23 cellular contexts compared by ENCODE assay signal in genomic region chr3:108071394-108071793, GRCh38. TPM values are rescaled to one million over a fixed set of nuclear protein-coding genes. Genes with fewer than 3 reads are reported as not detected.
A peak's percentile ranks its signal among the peaks of the same experiment; 100 is the strongest.
DNase-seq lines count a peak whose midpoint lies in the region; ATAC-seq, FAIRE-seq and TF ChIP-seq lines count a peak whose summit lies in the region.
"Had no signal": no experiment of that assay in that cellular context is flagged by ENCODE, and none has a peak within 500 bp of the region (broad histone marks: within the 10 kb centered on the region; RNA-seq: fewer than 3 reads in every experiment).

No MANE protein-coding gene starts in this region.

- no peak overlapping the region for H2BK20ac ChIP-seq in IMR-90 (ENCODE audit: low read depth, low read length)

- H3K9me3 ChIP-seq in CD4-positive, CD25-positive, alpha-beta regulatory T cell (ENCODE audit: control insufficient read depth in 2 of 2, low read length in 2 of 2): no peaks in the 10 kb centered on the region
- no peaks in the 10 kb centered on the region for H3K9me3 ChIP-seq in IMR-90 (ENCODE audit: control insufficient read depth, insufficient read depth, low read length)
- H3K9me3 ChIP-seq in GM12878 (replicated peaks; ENCODE audit: control insufficient read depth, insufficient read depth, low read length): no peaks in the 10 kb centered on the region
- H3K9me3 ChIP-seq in naive thymus-derived CD4-positive, alpha-beta T cell (ENCODE audit: control insufficient read depth in 2 of 3, low read length in 3 of 3): no peaks in the 10 kb centered on the region
- H3K9me3 ChIP-seq in tibial nerve: no peaks in the 10 kb centered on the region
- H3K9me3 ChIP-seq: BLaER1, esophagus squamous epithelium had no signal

- peak; percentile 7 for FAIRE-seq in GM12878 (lab: Jason Lieb, UNC)
- FAIRE-seq: frontal cortex, HepG2, small intestine had no signal

- TF ChIP-seq POLR2A in IMR-90 (IDR thresholded peaks at IDR 0.05; ENCODE audit: low read depth, low read length): no peak
- TF ChIP-seq POLR2A in GM12878 (IDR thresholded peaks at IDR 0.05; ENCODE audit: low read depth, low read length): no peak
- TF ChIP-seq POLR2A in tibial nerve (IDR thresholded peaks at IDR 0.05): no peak

- H4K8ac ChIP-seq in IMR-90 (ENCODE audit: low read depth in 2 of 2, low read length in 2 of 2): no peak overlapping the region

- H3K9me3 Mint-ChIP-seq in CD4-positive, CD25-positive, alpha-beta regulatory T cell: no peaks in the 10 kb centered on the region
- no peaks in the 10 kb centered on the region for H3K9me3 Mint-ChIP-seq in naive thymus-derived CD4-positive, alpha-beta T cell
- H3K9me3 Mint-ChIP-seq: nephron had no signal

- H3K9me1 ChIP-seq in IMR-90 (ENCODE audit: insufficient read depth, low read length): peaks cover 8% of the 10 kb centered on the region

- no peak overlapping the region for H3K18ac ChIP-seq in IMR-90 (ENCODE audit: low read depth, low read length)

- H3K14ac ChIP-seq in IMR-90 (replicated peaks; ENCODE audit: low read depth, low read length): no peak overlapping the region

- H3K79me2 ChIP-seq in GM12878 (ENCODE audit: control insufficient read depth, insufficient read depth, low read length): peaks cover 66% of the 10 kb centered on the region

- H3K56ac ChIP-seq in IMR-90 (ENCODE audit: extremely low read depth, insufficient read depth, low read length): no peak overlapping the region

- H3K4me1 ChIP-seq in CD4-positive, CD25-positive, alpha-beta regulatory T cell (ENCODE audit: control insufficient read depth, insufficient read depth, low read length, poor library complexity, severe bottlenecking): peaks cover 41% of the 10 kb centered on the region
- 0 out of 2 replicates have a peak, but pooled peaks cover 2% of the 10 kb centered on the region for H3K4me1 ChIP-seq in IMR-90 (ENCODE audit: control insufficient read depth, insufficient read depth, low read length)
- peaks cover 6% of the 10 kb centered on the region for H3K4me1 ChIP-seq in GM12878 (ENCODE audit: control insufficient read depth, insufficient read depth, low read length)
- H3K4me1 ChIP-seq in naive thymus-derived CD4-positive, alpha-beta T cell (ENCODE audit: control insufficient read depth in 2 of 2, insufficient read depth in 2 of 2, low read length in 2 of 2): peaks cover 13 to 27% of the 10 kb centered on the region in 2 donors
- H3K4me1 ChIP-seq in tibial nerve: no peaks in the 10 kb centered on the region

- H4K20me1 ChIP-seq in IMR-90 (ENCODE audit: insufficient read depth, low read length) (0 out of 2 replicates have a peak, but pooled peaks cover 2% of the 10 kb centered on the region), GM12878 (ENCODE audit: control insufficient read depth, insufficient read depth) (no peaks in the 10 kb centered on the region; the same call in 1 of the 2 replicates)

- H2BK5ac ChIP-seq in IMR-90 (ENCODE audit: low read depth, low read length, poor library complexity, severe bottlenecking): no peak overlapping the region

- in situ Hi-C loops in IMR-90 (cut with MboI; ENCODE audit: low sequenced_read_pairs) (no loop called here), GM12878 (cut with MboI) (no loop called here)

- H3K4me2 ChIP-seq in IMR-90 (ENCODE audit: low read depth, low read length): no peak overlapping the region
- no peak overlapping the region for H3K4me2 ChIP-seq in GM12878 (ENCODE audit: control insufficient read depth, insufficient read depth)

- H3K27ac ChIP-seq in CD4-positive, CD25-positive, alpha-beta regulatory T cell (ENCODE audit: insufficient read depth, low read length, poor library complexity, severe bottlenecking): no peak overlapping the region
- H3K27ac ChIP-seq in IMR-90 (ENCODE audit: insufficient read depth, low read length) (no peak overlapping the region), GM12878 (ENCODE audit: control insufficient read depth, insufficient read depth) (no peak overlapping the region), tibial nerve (no peak overlapping the region)
- H3K27ac ChIP-seq in naive thymus-derived CD4-positive, alpha-beta T cell (ENCODE audit: low read depth, low read length): peak overlapping the region; percentile 16
- H3K27ac ChIP-seq: BLaER1, cardiac muscle cell, esophagus squamous epithelium had no signal

- POLR2A ChIA-PET in IMR-90 (lab: Charles Lee; ENCODE audit: unreplicated experiment) (no interaction called here), GM12878 (lab: Charles Lee) (interaction anchor here (1.3 kb wide), 1 partner anchor 18 kb away, joined by 3 read pairs; no protein-coding TSS in a partner anchor)
- POLR2A ChIA-PET in naive thymus-derived CD4-positive, alpha-beta T cell (lab: Charles Lee): interaction anchor here (0.8 to 2.8 kb wide), 3 partner anchors 18 to 54 kb away, joined by 3 to 7 read pairs (median 3); no protein-coding TSS in a partner anchor

- peaks cover 82% of the 10 kb centered on the region for H3K36me3 ChIP-seq in CD4-positive, CD25-positive, alpha-beta regulatory T cell (ENCODE audit: control insufficient read depth, insufficient read depth, low read length)
- H3K36me3 ChIP-seq in IMR-90 (ENCODE audit: control insufficient read depth, insufficient read depth, low read length) (peaks cover 5% of the 10 kb centered on the region), GM12878 (ENCODE audit: control insufficient read depth in 2 of 2, insufficient read depth in 2 of 2, low read length in 1 of 2) (peaks cover 0 to 23% of the 10 kb centered on the region in 2 experiments), tibial nerve (peaks cover 0 to 45% (median 0%) of the 10 kb centered on the region in 3 donors)
- peaks cover 0 to 23% (median 4%) of the 10 kb centered on the region in 3 experiments for H3K36me3 ChIP-seq in naive thymus-derived CD4-positive, alpha-beta T cell (ENCODE audit: control insufficient read depth in 2 of 3, insufficient read depth in 3 of 3, low read length in 3 of 3)
- H3K36me3 ChIP-seq: cardiac muscle cell had no signal

- no peak overlapping the region for H4K5ac ChIP-seq in IMR-90 (ENCODE audit: low read depth, low read length)

- CTCF ChIA-PET in IMR-90 (lab: Yijun Ruan, JAX): no interaction called here
- CTCF ChIA-PET in GM12878 (lab: Yijun Ruan, JAX): interaction anchor here (2.0 kb wide), 1 partner anchor 9 kb away, joined by 4 read pairs; no protein-coding TSS in a partner anchor
- CTCF ChIA-PET in naive thymus-derived CD4-positive, alpha-beta T cell (lab: Charles Lee): no interaction called here

- peaks cover 28 to 51% of the 10 kb centered on the region in 2 experiments for H3K79me1 ChIP-seq in IMR-90 (ENCODE audit: low read depth in 1 of 2, low read length in 2 of 2)

- RAD21 ChIA-PET in GM12878 (lab: Charles Lee; ENCODE audit: unreplicated experiment): no interaction called here

- H3K9ac ChIP-seq in IMR-90 (ENCODE audit: low read depth, low read length): no peak overlapping the region
- H3K9ac ChIP-seq in GM12878 (ENCODE audit: control insufficient read depth, insufficient read depth, low read length): no peak overlapping the region
- H3K9ac ChIP-seq: BLaER1 had no signal

- no peak overlapping the region for H2BK15ac ChIP-seq in IMR-90 (ENCODE audit: low read depth, low read length)

- WGBS in IMR-90 (ENCODE audit: extremely low coverage in 2 of 2, insufficient read length in 1 of 2), 2 experiments: no CpG with 5 or more reads among the region's 3 CpGs
- WGBS in GM12878 (ENCODE audit: insufficient coverage, insufficient replicate concordance, low lambda C conversion rate, missing lambda C conversion rate): 100% methylated on average over 3 of the region's 3 CpGs
- WGBS in tibial nerve, 2 donors: 91 to 92% methylated on average over 3 of the region's 3 CpGs

- DNase-seq in CD4-positive, CD25-positive, alpha-beta regulatory T cell: no peak
- DNase-seq in IMR-90 (no peak), GM12878 (ENCODE audit: low read depth, low spot score) (no peak), tibial nerve (ENCODE audit: low spot score in 2 of 2) (no peak), NCI-H2081 (lab: John Stamatoyannopoulos, UW) (no peak), DMS79 (lab: John Stamatoyannopoulos, UW) (no peak)
- no peak for DNase-seq in naive thymus-derived CD4-positive, alpha-beta T cell
- DNase-seq: ACHN; activated T-cell treated with anti-CD3 and anti-CD28 coated beads, Interleukin-2, amount 50 U/mL, for 1 hour; anterior cingulate cortex; esophagus squamous epithelium; NCI-H1048; NCI-H1694; NCI-H510A; RPMI8226; small intestine; T-helper 17 cell had no signal

- no peak for TF ChIP-seq CTCF in IMR-90 (conservative IDR thresholded peaks at IDR 0.05; ENCODE audit: low read depth, low read length)
- TF ChIP-seq CTCF in GM12878 (IDR thresholded peaks at IDR 0.05 in 2 of 3, conservative IDR thresholded peaks at IDR 0.05 in 1 of 3; ENCODE audit: control insufficient read depth in 2 of 3, extremely low read depth in 1 of 3, insufficient read depth in 1 of 3, low read depth in 3 of 3, low read length in 3 of 3): no peak
- TF ChIP-seq CTCF in tibial nerve (IDR thresholded peaks at IDR 0.05): no peak

- intact Hi-C loops in IMR-90 (cut with micrococcal nuclease): no loop called here
- intact Hi-C loops in GM12878 (cut with micrococcal nuclease; ENCODE audit: unreplicated experiment): no loop called here
- intact Hi-C loops in naive thymus-derived CD4-positive, alpha-beta T cell (cut with micrococcal nuclease): loop anchor here in 1 of 2 donors (1.0 kb wide), 1 partner anchor 9 kb away; no protein-coding TSS in a partner anchor

- BruUV-seq in IMR-90 (replicated peaks; lab: Mats Ljungman, UMichigan): no TSS peak
- no TSS peak for BruUV-seq in GM12878 (replicated peaks; lab: Mats Ljungman, UMichigan)

- TF ChIP-seq RAD21 in IMR-90 (IDR thresholded peaks at IDR 0.05; ENCODE audit: low read length) (no peak), GM12878 (IDR thresholded peaks at IDR 0.05; ENCODE audit: insufficient read depth, low read depth, low read length) (no peak)

- H2AFZ ChIP-seq in IMR-90 (replicated peaks; ENCODE audit: low read length, poor library complexity): no peak overlapping the region
- no peak overlapping the region for H2AFZ ChIP-seq in GM12878 (ENCODE audit: control insufficient read depth, low read depth, low read length)

- H3K4me3 ChIP-seq in CD4-positive, CD25-positive, alpha-beta regulatory T cell (ENCODE audit: low read depth, low read length): peak overlapping the region; percentile 22
- H3K4me3 ChIP-seq in IMR-90 (ENCODE audit: insufficient read depth, low read depth, low read length) (no peak overlapping the region), GM12878 (no peak overlapping the region), tibial nerve (no peak overlapping the region)
- no peak overlapping the region for H3K4me3 ChIP-seq in naive thymus-derived CD4-positive, alpha-beta T cell (ENCODE audit: low read length)
- H3K4me3 ChIP-seq: BLaER1, cardiac muscle cell, esophagus squamous epithelium had no signal

- no peak overlapping the region for H4K91ac ChIP-seq in IMR-90 (ENCODE audit: insufficient read depth, low read depth, low read length)

- TF ChIP-seq EP300 in GM12878 (IDR thresholded peaks at IDR 0.05; ENCODE audit: borderline replicate concordance in 1 of 2, control insufficient read depth in 1 of 2, low read depth in 2 of 2, low read length in 2 of 2) (no peak), tibial nerve (IDR thresholded peaks at IDR 0.05) (no peak)

- H3K27ac Mint-ChIP-seq in CD4-positive, CD25-positive, alpha-beta regulatory T cell: no peak overlapping the region
- H3K27ac Mint-ChIP-seq in naive thymus-derived CD4-positive, alpha-beta T cell: peak overlapping the region in 4 of 9 donors; percentile 17 to 67 (median 63)
- H3K27ac Mint-ChIP-seq: nephron had no signal

- H3K36me3 Mint-ChIP-seq in CD4-positive, CD25-positive, alpha-beta regulatory T cell: peaks cover 52% of the 10 kb centered on the region
- H3K36me3 Mint-ChIP-seq in naive thymus-derived CD4-positive, alpha-beta T cell: peaks cover 3 to 42% (median 34%) of the 10 kb centered on the region in 5 donors

- no peak overlapping the region for H3K4me3 Mint-ChIP-seq in CD4-positive, CD25-positive, alpha-beta regulatory T cell
- peak overlapping the region in 4 of 10 donors; percentile 5 to 68 (median 29) for H3K4me3 Mint-ChIP-seq in naive thymus-derived CD4-positive, alpha-beta T cell
- H3K4me3 Mint-ChIP-seq: nephron, T-helper 17 cell had no signal

- no peak for ATAC-seq in CD4-positive, CD25-positive, alpha-beta regulatory T cell (ENCODE audit: low read depth in 2 of 2)
- ATAC-seq in IMR-90 (ENCODE audit: low read depth) (no peak), GM12878 (peak; percentile 64), GM19452 (IDR thresholded peaks at IDR 0.05; ENCODE audit: unreplicated experiment) (no peak)
- ATAC-seq in naive thymus-derived CD4-positive, alpha-beta T cell: peak; percentile 73
- ATAC-seq: HepG2, T-helper 17 cell had no signal

- no peak overlapping the region for H2BK120ac ChIP-seq in IMR-90 (ENCODE audit: low read depth, low read length)

- H2AK5ac ChIP-seq in IMR-90 (ENCODE audit: low read depth, low read length): no peak overlapping the region

- no peaks in the 10 kb centered on the region for H3K27me3 ChIP-seq in CD4-positive, CD25-positive, alpha-beta regulatory T cell (ENCODE audit: control insufficient read depth, insufficient read depth, low read length)
- H3K27me3 ChIP-seq in IMR-90 (ENCODE audit: control insufficient read depth, insufficient read depth, low read length) (no peaks in the 10 kb centered on the region), GM12878 (replicated peaks in 1 of 2; ENCODE audit: control insufficient read depth in 2 of 2, insufficient read depth in 2 of 2, low read length in 1 of 2) (no peaks in the 10 kb centered on the region), tibial nerve (no peaks in the 10 kb centered on the region)
- H3K27me3 ChIP-seq in naive thymus-derived CD4-positive, alpha-beta T cell (ENCODE audit: control insufficient read depth in 2 of 2, insufficient read depth in 2 of 2, low read length in 2 of 2): no peaks in the 10 kb centered on the region
- H3K27me3 ChIP-seq: BLaER1, cardiac muscle cell, esophagus squamous epithelium had no signal

- H3K23ac ChIP-seq in IMR-90 (ENCODE audit: low read depth, low read length): peak overlapping the region; percentile 59

- H3K27me3 Mint-ChIP-seq in CD4-positive, CD25-positive, alpha-beta regulatory T cell: no peaks in the 10 kb centered on the region
- H3K27me3 Mint-ChIP-seq in naive thymus-derived CD4-positive, alpha-beta T cell: no peaks in the 10 kb centered on the region
- H3K27me3 Mint-ChIP-seq: T-helper 17 cell had no signal

- dilution Hi-C loops in IMR-90 (cut with HindIII; ENCODE audit: low sequenced_read_pairs, unreplicated experiment): no loop called here

- peaks cover 37 to 90% (median 71%) of the 10 kb centered on the region in 4 donors for H3K4me1 Mint-ChIP-seq in CD4-positive, CD25-positive, alpha-beta regulatory T cell
- peaks cover 36 to 94% (median 85%) of the 10 kb centered on the region in 7 donors for H3K4me1 Mint-ChIP-seq in naive thymus-derived CD4-positive, alpha-beta T cell
- H3K4me1 Mint-ChIP-seq: nephron had no signal

- no peak overlapping the region for H3K4ac ChIP-seq in IMR-90 (ENCODE audit: low read depth, low read length)

- SMC1A ChIA-PET in GM12878 (lab: Charles Lee; ENCODE audit: uncharacterized antibody, unreplicated experiment): no interaction called here

- H2AK9ac ChIP-seq in IMR-90 (replicated peaks; ENCODE audit: low read depth, low read length, poor library complexity): no peak overlapping the region

RNA-seq across cellular contexts. Expression of gene CD47, which starts 19.4 kb away (rescaled TPM):
- total RNA-seq in CD4-positive, CD25-positive, alpha-beta regulatory T cell: 209 TPM
- 100 to 1,000 TPM; 327 to 424 (median 362) TPM for polyA plus RNA-seq in CD4-positive, CD25-positive, alpha-beta regulatory T cell
- 52.0 and 110 TPM in 2 replicates for total RNA-seq in IMR-90 (2012; rRNA removed)
- 32.2 and 45.9 TPM in 2 replicates for polyA plus RNA-seq in IMR-90 (2012; rRNA removed)
- 21.8 and 23.3 TPM in 2 replicates for polyA plus RNA-seq in IMR-90 (2012; cell fraction: cytosol; rRNA removed)
- polyA plus RNA-seq in IMR-90 (2012; cell fraction: nucleus; rRNA removed; ENCODE audit: low replicate concordance): 14.8 and 56.7 TPM in 2 replicates
- 305 and 306 TPM in 2 replicates for total RNA-seq in GM12878 (2013; cell fraction: nucleolus; rRNA removed)
- total RNA-seq in GM12878 (2014; rRNA removed): 66.0 and 81.6 TPM in 2 replicates
- 69.6 and 72.0 TPM in 2 replicates for total RNA-seq in GM12878 (2014; rRNA removed; fragmentation: Illumina TruSeq; extraction: Trizol)
- total RNA-seq in GM12878 (2021): 74.6 and 87.2 TPM in 2 replicates
- 149 TPM for polyA plus RNA-seq in GM12878 (2011; ENCODE audit: low read depth)
- 118 and 208 TPM in 2 replicates for polyA plus RNA-seq in GM12878 (2011; rRNA removed)
- 41.5 and 54.0 TPM in 2 replicates for polyA plus RNA-seq in GM12878 (2011; cell fraction: cytosol; rRNA removed)
- 65.1 and 67.6 TPM in 2 replicates for polyA plus RNA-seq in GM12878 (2011; cell fraction: nucleus; rRNA removed)
- polyA plus RNA-seq in GM12878 (2012): 86.3 and 96.9 TPM in 2 replicates
- 77.3 and 105 TPM in 2 replicates for polyA plus RNA-seq in GM12878 (2014; fragmentation: Illumina TruSeq; extraction: Trizol)
- 10 to 100 TPM; 22.9 to 61.6 TPM for polyA plus RNA-seq in GM12878 (2014; fragmentation: Nextera tagmentation; extraction: Ambion mirVana)
- 68.0 and 84.8 TPM in 2 replicates for polyA plus RNA-seq in GM12878 (2014; rRNA removed)
- 100 to 1,000 TPM; 168 to 175 TPM for polyA plus RNA-seq in GM12878 (2016; fragmentation: Nextera tagmentation; extraction: Ambion mirVana)
- 47.6 and 61.7 TPM in 2 replicates for polyA minus RNA-seq in GM12878 (2011; rRNA and poly(A)+ RNA removed)
- polyA minus RNA-seq in GM12878 (2011; cell fraction: cytosol; rRNA and poly(A)+ RNA removed): 20.1 and 26.3 TPM in 2 replicates
- polyA minus RNA-seq in GM12878 (2011; cell fraction: nucleus; rRNA and poly(A)+ RNA removed): 41.5 and 58.6 TPM in 2 replicates
- total RNA-seq in naive thymus-derived CD4-positive, alpha-beta T cell: 100 to 1,000 TPM; 130 to 232 (median 136) TPM
- polyA plus RNA-seq in naive thymus-derived CD4-positive, alpha-beta T cell: 100 to 1,000 TPM; 171 to 186 TPM
- total RNA-seq in tibial nerve: 10 to 100 TPM; 57.9 to 63.9 (median 60.5) TPM

Comparison
In these comparisons a context has a peak if more than half of its experiments do, and no peak if none do; other contexts are left out.
1. ATAC-seq: peak in GM12878 (single experiment) and naive thymus-derived CD4-positive, alpha-beta T cell (single experiment); none in CD4-positive, CD25-positive, alpha-beta regulatory T cell (0 of 2), IMR-90 (single experiment) and GM19452 (single experiment).